20 cellular contexts compared by ENCODE assay signal in genomic region chr1:33132549-33132948, GRCh38. TPM values are rescaled to one million over a fixed set of nuclear protein-coding genes. Genes with fewer than 3 reads are reported as not detected.
DNase-seq lines count a peak whose midpoint lies in the region; ATAC-seq, FAIRE-seq and TF ChIP-seq lines count a peak whose summit lies in the region.
"Had no signal": no experiment of that assay in that cellular context is flagged by ENCODE, and none has a peak within 500 bp of the region (broad histone marks: within the 10 kb centered on the region; RNA-seq: fewer than 3 reads in every experiment).

No MANE protein-coding gene starts in this region.

- H3K4me3 ChIP-seq in K562: no peak overlapping the region

- no peak for DNase-seq in activated T-cell treated with anti-CD3 and anti-CD28 coated beads, Interleukin-2, amount 50 U/mL, for 72 hours
- no peak for DNase-seq in activated T-cell treated with anti-CD3 and anti-CD28 coated beads, Interleukin-2, amount 50 U/mL, for 1 hour
- no peak for DNase-seq in HTR-8/SVneo (ENCODE audit: insufficient read length, low spot score)
- no peak for DNase-seq in K562 (ENCODE audit: extremely low read depth in 1 of 4, low spot score in 3 of 4)
- no peak for DNase-seq in stimulated activated naive CD8-positive, alpha-beta T cell treated with anti-CD3 and anti-CD28 coated beads, Interleukin-15, Interleukin-2, amounts not matched to agents 100 U/mL and 50 U/mL, for 24 hours
- DNase-seq: ACHN; AML-193; Calu3; H9; NCI-H1105 treated with DMSO at 0.1 percent for 48 hours; NCI-H1694 treated with DMSO at 0.1 percent for 48 hours; NCI-H2107; NCI-H226; NCI-H69; NK-92 treated with Interleukin-12 subunit alpha and Interleukin-12 subunit beta, amount 100 ng/mL, for 24 hours; SHP77 had no signal

- no peak overlapping the region for H3K4me2 ChIP-seq in K562 (ENCODE audit: insufficient read depth, low read length)

- WGBS in K562 (ENCODE audit: insufficient coverage, low coverage, missing lambda C conversion rate): 2% methylated on average over 2 of the region's 2 CpGs

- TF ChIP-seq POLR2A in K562 (conservative IDR thresholded peaks at IDR 0.05): no peak

- peaks cover 2% of the 10 kb centered on the region; the same call in 1 of the 2 replicates for H3K9me3 ChIP-seq in K562 (replicated peaks; ENCODE audit: control insufficient read depth, insufficient read depth, low read depth, low read length)

- no peak overlapping the region; a peak in 1 of 4 replicates for H3K9ac ChIP-seq in K562 (ENCODE audit: insufficient read depth in 1 of 2, low read depth in 2 of 2, low read length in 2 of 2)

- no TSS peak for BruUV-seq in K562 (replicated peaks; lab: Mats Ljungman, UMichigan)

- peak; percentile 22 to 47 for ATAC-seq in activated T-cell treated with anti-CD3 and anti-CD28 coated beads, Interleukin-2, amount 50 U/mL, for 72 hours (replicated peaks in 1 of 2)
- ATAC-seq in K562 (no peak), GM21381 (IDR thresholded peaks at IDR 0.05; ENCODE audit: unreplicated experiment) (no peak), HG03378 (IDR thresholded peaks at IDR 0.05; ENCODE audit: unreplicated experiment) (no peak)
- ATAC-seq in stimulated activated naive CD8-positive, alpha-beta T cell treated with anti-CD3 and anti-CD28 coated beads, Interleukin-15, Interleukin-2, amounts not matched to agents 100 U/mL and 50 U/mL, for 24 hours: peak; percentile 19

- H3K36me3 Mint-ChIP-seq in activated T-cell treated with anti-CD3 and anti-CD28 coated beads, Interleukin-2, amount 50 U/mL, for 72 hours (ENCODE audit: insufficient read depth in 2 of 2): peaks cover 0 to 2% of the 10 kb centered on the region in 2 donors

- H2AFZ ChIP-seq in K562 (ENCODE audit: low read depth, low read length): no peak overlapping the region

- no peaks in the 10 kb centered on the region for H3K9me1 ChIP-seq in K562 (ENCODE audit: control insufficient read depth, insufficient read depth, low read length)

- POLR2A ChIA-PET in K562 (lab: Yijun Ruan, JAX): interaction anchor here (0.6 kb wide), 1 partner anchor 14 kb away, joined by 3 read pairs; no protein-coding TSS in a partner anchor

- H3K27ac ChIP-seq in K562 (ENCODE audit: extremely low read depth, low read depth, low read length): no peak overlapping the region

- no peaks in the 10 kb centered on the region for H4K20me1 ChIP-seq in K562 (replicated peaks; ENCODE audit: control insufficient read depth, insufficient read depth, low read length)

- no peaks in the 10 kb centered on the region for H3K79me2 ChIP-seq in K562 (ENCODE audit: control insufficient read depth, insufficient read depth, low read length)

- CTCF ChIA-PET in K562 (lab: Yijun Ruan, JAX; ENCODE audit: low intra/inter-chr PET ratio): no interaction called here

- H3K4me3 Mint-ChIP-seq in activated T-cell treated with anti-CD3 and anti-CD28 coated beads, Interleukin-2, amount 50 U/mL, for 72 hours: peak overlapping the region in 1 of 2 donors; percentile 1
- H3K4me3 Mint-ChIP-seq: H9 had no signal

- in situ Hi-C loops in K562 (cut with MboI): no loop called here

- TF ChIP-seq RAD21 in K562 (CRISPR knock-in tag; conservative IDR thresholded peaks at IDR 0.05 in 1 of 2, IDR thresholded peaks at IDR 0.05 in 1 of 2): no peak

- intact Hi-C loops in K562 (cut with micrococcal nuclease): loop anchor here (10.0 kb wide), 3 partner anchors 162 to 342 kb away; partner anchors contain the start of gene ZSCAN20

- peaks cover 0 to 2% of the 10 kb centered on the region in 2 donors for H3K9me3 Mint-ChIP-seq in activated T-cell treated with anti-CD3 and anti-CD28 coated beads, Interleukin-2, amount 50 U/mL, for 72 hours
- H3K9me3 Mint-ChIP-seq: H9, IgD-negative memory B cell had no signal

- TF ChIP-seq CTCF in K562 (IDR thresholded peaks at IDR 0.05 in 2 of 3, conservative IDR thresholded peaks at IDR 0.05 in 1 of 3; ENCODE audit: insufficient read depth in 2 of 3, low read depth in 1 of 3, low read length in 3 of 3): no peak

- FAIRE-seq in HTR-8/SVneo (lab: Jason Lieb, UNC) (peak; percentile 31), K562 (lab: Jason Lieb, UNC) (no peak)

- H3K27ac Mint-ChIP-seq in activated T-cell treated with anti-CD3 and anti-CD28 coated beads, Interleukin-2, amount 50 U/mL, for 72 hours: peak overlapping the region; percentile 7
- H3K27ac Mint-ChIP-seq: IgD-negative memory B cell had no signal

- no peaks in the 10 kb centered on the region for H3K4me1 ChIP-seq in K562 (replicated peaks in 1 of 2; ENCODE audit: control insufficient read depth in 2 of 2, insufficient read depth in 2 of 2, low read length in 2 of 2)

- no peaks in the 10 kb centered on the region for H3K27me3 Mint-ChIP-seq in activated T-cell treated with anti-CD3 and anti-CD28 coated beads, Interleukin-2, amount 50 U/mL, for 72 hours (ENCODE audit: low read depth)
- H3K27me3 Mint-ChIP-seq: IgD-negative memory B cell had no signal

- H3K27me3 ChIP-seq in K562 (ENCODE audit: control insufficient read depth in 2 of 2, insufficient read depth in 2 of 2, low read length in 2 of 2): peaks cover 9 to 32% of the 10 kb centered on the region in 2 experiments; a peak in 4 of 5 replicates

- H3K4me1 Mint-ChIP-seq in activated T-cell treated with anti-CD3 and anti-CD28 coated beads, Interleukin-2, amount 50 U/mL, for 72 hours (ENCODE audit: low read depth): peaks cover 40% of the 10 kb centered on the region

- TF ChIP-seq EP300 in K562 (IDR thresholded peaks at IDR 0.05; ENCODE audit: low read length): no peak

- H3K36me3 ChIP-seq in K562 (ENCODE audit: control insufficient read depth, insufficient read depth, low read length): no peaks in the 10 kb centered on the region

TF ChIP-seq in K562, 482 proteins besides CTCF, POLR2A, EP300 and RAD21:
- no peak for TF ChIP-seq ZNF583 (CRISPR knock-in tag; IDR thresholded peaks at IDR 0.05)
- TF ChIP-seq EWSR1 (IDR thresholded peaks at IDR 0.05; ENCODE audit: borderline replicate concordance, low read depth, partially characterized antibody): no peak
- 0 out of 2 replicates have a peak, but pooled peaks have one; percentile 41 for TF ChIP-seq MAFG (tag; conservative IDR thresholded peaks at IDR 0.05)

RNA-seq across cellular contexts. Expression of gene TRIM62, which starts 49.3 kb away (rescaled TPM):
- 1 to 10 TPM; 4.1 to 8.1 TPM for total RNA-seq in activated T-cell treated with anti-CD3 and anti-CD28 coated beads, Interleukin-2, amount 50 U/mL, for 72 hours
- total RNA-seq in K562 (2011; cell fraction: chromatin; rRNA removed; ENCODE audit: low replicate concordance): 1.6 and 2.5 TPM in 2 replicates
- 1.4 and 2.3 TPM in 2 replicates for total RNA-seq in K562 (2011; cell fraction: nucleolus; rRNA removed)
- 1.7 and 2.3 TPM in 2 replicates for total RNA-seq in K562 (2011; cell fraction: nucleoplasm; rRNA removed)
- 0.94 and 1.5 TPM in 2 replicates for total RNA-seq in K562 (2014; rRNA removed)
- total RNA-seq in K562 (2014; rRNA removed; fragmentation: Illumina TruSeq; extraction: Trizol): 0.26 and 0.36 TPM in 2 replicates
- total RNA-seq in K562 (2015; rRNA removed; fragmentation: Illumina TruSeq; extraction: Trizol): 0.22 and 0.60 TPM in 2 replicates
- total RNA-seq in K562 (2021): 2.2 and 2.3 TPM in 2 replicates
- polyA plus RNA-seq in K562 (2011; rRNA removed): 0.18 and 0.41 TPM in 2 replicates
- polyA plus RNA-seq in K562 (2011; cell fraction: cytosol; rRNA removed): 0.25 and 0.70 TPM in 2 replicates
- 0.83 and 2.1 TPM in 2 replicates for polyA plus RNA-seq in K562 (2011; cell fraction: nucleus; rRNA removed)
- polyA plus RNA-seq in K562 (2012): 1.4 and 2.9 TPM in 2 replicates
- polyA plus RNA-seq in K562 (2014; fragmentation: Illumina TruSeq; extraction: Trizol): 1.3 and 1.4 TPM in 2 replicates
- polyA plus RNA-seq in K562 (2014; fragmentation: Nextera tagmentation; extraction: Ambion mirVana): under 1 TPM; 0.27 to 0.62 TPM
- polyA plus RNA-seq in K562 (2014; rRNA removed): 0.52 and 0.58 TPM in 2 replicates
- 0.11 and 0.15 TPM in 2 replicates for polyA minus RNA-seq in K562 (2011; rRNA and poly(A)+ RNA removed)
- polyA minus RNA-seq in K562 (2011; cell fraction: cytosol; rRNA and poly(A)+ RNA removed): 0.73 and 0.95 TPM in 2 replicates
- 0.40 and 1.1 TPM in 2 replicates for polyA minus RNA-seq in K562 (2011; cell fraction: nucleus; rRNA and poly(A)+ RNA removed)

RNA-seq across cellular contexts. Expression of gene AZIN2, which starts 51.6 kb away (rescaled TPM):
- 1 to 10 TPM; 2.5 to 4.1 TPM for total RNA-seq in activated T-cell treated with anti-CD3 and anti-CD28 coated beads, Interleukin-2, amount 50 U/mL, for 72 hours
- total RNA-seq in K562 (2011; cell fraction: chromatin; rRNA removed; ENCODE audit: low replicate concordance): 3.5 and 3.7 TPM in 2 replicates
- total RNA-seq in K562 (2011; cell fraction: nucleolus; rRNA removed): 2.2 and 6.7 TPM in 2 replicates
- 1.5 and 3.9 TPM in 2 replicates for total RNA-seq in K562 (2011; cell fraction: nucleoplasm; rRNA removed)
- total RNA-seq in K562 (2014; rRNA removed) (0.61 and 0.91 TPM in 2 replicates), K562 (2014; rRNA removed; fragmentation: Illumina TruSeq; extraction: Trizol) (0.18 and 0.57 TPM in 2 replicates), K562 (2015; rRNA removed; fragmentation: Illumina TruSeq; extraction: Trizol) (0.14 and 0.23 TPM in 2 replicates), K562 (2021) (0.36 and 0.42 TPM in 2 replicates)
- polyA plus RNA-seq in K562 (2011; rRNA removed) (0.41 and 0.68 TPM in 2 replicates), K562 (2014; fragmentation: Illumina TruSeq; extraction: Trizol) (0.06 and 0.82 TPM in 2 replicates), K562 (2014; fragmentation: Nextera tagmentation; extraction: Ambion mirVana) (not detected), K562 (2014; rRNA removed) (0.22 and 0.56 TPM in 2 replicates)
- 0.41 and 0.57 TPM in 2 replicates for polyA plus RNA-seq in K562 (2011; cell fraction: cytosol; rRNA removed)
- polyA plus RNA-seq in K562 (2011; cell fraction: nucleus; rRNA removed): 1.8 and 1.9 TPM in 2 replicates
- 0.65 and 1.1 TPM in 2 replicates for polyA plus RNA-seq in K562 (2012)
- polyA minus RNA-seq in K562 (2011; rRNA and poly(A)+ RNA removed): 0.39 and 0.77 TPM in 2 replicates
- polyA minus RNA-seq in K562 (2011; cell fraction: cytosol; rRNA and poly(A)+ RNA removed): not detected in 2 replicates
- 1.2 and 2.2 TPM in 2 replicates for polyA minus RNA-seq in K562 (2011; cell fraction: nucleus; rRNA and poly(A)+ RNA removed)
- total RNA-seq: HT-29 had no signal

Comparison
In these comparisons a context has a peak if more than half of its experiments do, and no peak if none do; other contexts are left out.
1. ATAC-seq: peak in activated T-cell treated with anti-CD3 and anti-CD28 coated beads, Interleukin-2, amount 50 U/mL, for 72 hours (2 of 2) and stimulated activated naive CD8-positive, alpha-beta T cell treated with anti-CD3 and anti-CD28 coated beads, Interleukin-15, Interleukin-2, amounts not matched to agents 100 U/mL and 50 U/mL, for 24 hours (single experiment); none in K562 (single experiment), GM21381 (single experiment) and HG03378 (single experiment).